In the genomic region with DNA sequence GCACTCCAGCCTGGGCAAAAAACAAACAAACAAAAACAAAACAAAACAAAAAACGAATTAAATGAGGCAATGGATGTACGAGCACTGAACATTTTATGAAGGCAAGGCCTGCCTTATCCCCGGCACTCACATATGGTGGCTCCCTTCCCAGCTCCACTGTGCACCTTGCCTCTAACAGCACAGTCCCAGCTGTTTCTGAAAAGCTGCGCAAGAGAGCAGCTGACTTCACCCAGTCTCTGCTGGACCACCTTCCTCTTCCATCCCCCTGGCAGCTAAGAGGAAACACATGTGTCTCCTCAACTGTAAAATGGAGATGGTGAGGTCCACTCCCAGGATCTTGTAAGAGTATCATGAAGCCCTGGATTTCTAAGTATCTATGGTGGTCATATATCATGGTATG, we compare ENCODE assay signal across 19 cellular contexts.
"Had no signal": no experiment of that assay in that cellular context is flagged by ENCODE, and none has a peak within 500 bp of the region (broad histone marks: within the 10 kb centered on the region; RNA-seq: fewer than 3 reads in every experiment).

No MANE protein-coding gene starts in this region.

- H3K4me3 ChIP-seq: body of pancreas, dorsolateral prefrontal cortex, lower lobe of right lung, pancreas had no signal

- H3K27ac ChIP-seq: lower lobe of right lung, neutrophil had no signal

- H3K9me3 ChIP-seq: body of pancreas, lower lobe of right lung, neutrophil, pancreas, SK-N-SH had no signal

- H3K36me3 ChIP-seq: lower lobe of right lung, neutrophil, pancreas had no signal

- ATAC-seq: activated CD8-positive, alpha-beta memory T cell treated with anti-CD3 and anti-CD28 coated beads, Interleukin-2, amount 10 ng/mL, durations not matched to agents 7 days and 5 days; activated T-helper 17 cell treated with anti-CD3 and anti-CD28 coated beads, Interleukin-2, amount 50 U/mL, for 72 hours; natural killer cell; T-cell had no signal

- H3K27me3 ChIP-seq: body of pancreas, pancreas had no signal

- DNase-seq: activated CD4-positive, alpha-beta memory T cell treated with anti-CD3 and anti-CD28 coated beads, Interleukin-2, amount 10 ng/mL, durations not matched to agents 7 days and 5 days; activated CD4-positive, alpha-beta T cell treated with anti-CD3 and anti-CD28 coated beads for 48 hours; activated CD4-positive, CD25-positive, alpha-beta regulatory T cell; activated CD8-positive, alpha-beta memory T cell treated with anti-CD3 and anti-CD28 coated beads, Interleukin-2, amount 10 ng/mL, durations not matched to agents 7 days and 5 days; activated naive CD4-positive, alpha-beta T cell treated with anti-CD3 and anti-CD28 coated beads for 36 hours; activated T-cell treated with anti-CD3 and anti-CD28 coated beads, Interleukin-2, amount 50 U/mL, for 1 hour; central memory CD4-positive, alpha-beta T cell; dorsolateral prefrontal cortex; natural killer cell; SK-N-SH; stimulated activated CD4-positive, alpha-beta T cell treated with anti-CD3 and anti-CD28 coated beads, Interleukin-2, amount 100 ng/mL, for 24 hours; stimulated activated naive CD4-positive, alpha-beta T cell treated with Interleukin-2 at 50 U/mL for 16 hours; T-cell; T-helper 9 cell had no signal
